ENCODE assay signal across 29 cellular contexts in the genomic region with DNA sequence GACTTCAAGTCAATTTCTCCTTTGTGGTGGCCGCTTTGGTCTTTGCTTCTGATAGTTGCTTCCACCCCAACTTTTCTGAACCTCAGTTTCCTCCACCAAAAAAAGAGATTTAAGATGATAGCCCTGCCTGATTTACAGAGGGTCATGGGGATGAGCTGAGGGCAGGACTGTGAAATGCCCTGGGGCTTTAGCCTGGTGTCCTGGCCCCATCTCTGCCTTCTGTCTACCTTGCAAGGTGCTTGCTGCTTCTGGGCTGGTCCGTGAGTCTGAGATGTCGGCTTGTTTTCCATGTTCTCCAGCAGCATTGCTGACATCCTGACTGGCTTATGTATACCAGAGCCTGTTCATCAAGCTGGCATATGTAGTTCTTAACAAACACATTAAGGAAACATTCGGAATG.
"Had no signal": no experiment of that assay in that cellular context is flagged by ENCODE, and none has a peak within 500 bp of the region (broad histone marks: within the 10 kb centered on the region; RNA-seq: fewer than 3 reads in every experiment).

No MANE protein-coding gene starts in this region.

- H3K9me3 ChIP-seq: adrenal gland, ascending aorta had no signal

- H3K27me3 ChIP-seq: adrenal gland, ascending aorta had no signal

- DNase-seq: activated B cell treated with CpG ODN at 0.5 μM for 24 hours; activated CD4-positive, alpha-beta memory T cell treated with anti-CD3 and anti-CD28 coated beads for 36 hours; activated CD4-positive, alpha-beta T cell treated with anti-CD3 and anti-CD28 coated beads for 4 hours; activated CD4-positive, alpha-beta T cell treated with anti-CD3 and anti-CD28 coated beads, Interleukin-2, amount 10 ng/mL, durations not matched to agents 24 days and 14 days; activated CD4-positive, alpha-beta T cell treated with anti-CD3 and anti-CD28 coated beads, Interleukin-2, amount 50 U/mL, for 1 hour; activated CD4-positive, alpha-beta T cell treated with anti-CD3 and anti-CD28 coated beads, Interleukin-2, amount 50 U/mL, for 4 hours; activated CD4-positive, CD25-positive, alpha-beta regulatory T cell treated with anti-CD3 and anti-CD28 coated beads, Interleukin-2, amount 50 U/mL, for 72 hours; activated CD8-positive, alpha-beta memory T cell treated with anti-CD3 and anti-CD28 coated beads, Interleukin-2, amount 50 U/mL, for 4 hours; activated CD8-positive, alpha-beta T cell treated with anti-CD3 and anti-CD28 coated beads for 36 hours; activated effector memory CD4-positive, alpha-beta T cell treated with anti-CD3 and anti-CD28 coated beads, Interleukin-2, amount 50 U/mL, for 16 hours; activated gamma-delta T cell treated with Interleukin-2 at 50 U/mL for 16 hours; activated naive CD4-positive, alpha-beta T cell; activated naive CD4-positive, alpha-beta T cell treated with anti-CD3 and anti-CD28 coated beads for 36 hours; activated naive CD4-positive, alpha-beta T cell treated with anti-CD3 and anti-CD28 coated beads, Interleukin-2, amount 50 U/mL, for 16 hours; activated naive CD8-positive, alpha-beta T cell treated with anti-CD3 and anti-CD28 coated beads for 36 hours; activated T-cell treated with anti-CD3 and anti-CD28 coated beads for 4 hours; activated T-cell treated with anti-CD3 and anti-CD28 coated beads, Interleukin-2, amount 50 U/mL, for 1 hour; activated T-cell treated with anti-CD3 and anti-CD28 coated beads, Interleukin-2, amount 50 U/mL, for 4 hours; activated T-cell treated with anti-CD3 and anti-CD28 coated beads, Interleukin-2, amount 50 U/mL, for 72 hours; adrenal gland; amniotic stem cell; caudate nucleus; cerebellar nuclear complex; T-cell; T-helper 17 cell; T1000 had no signal

- H3K4me3 ChIP-seq: adrenal gland, ascending aorta, cardiac muscle cell had no signal

- H3K36me3 ChIP-seq: adrenal gland, ascending aorta, cardiac muscle cell had no signal

- H3K4me1 ChIP-seq: adrenal gland, ascending aorta had no signal

- H3K27ac ChIP-seq: adrenal gland, ascending aorta, cardiac muscle cell, VCaP had no signal
